In the genomic region with DNA sequence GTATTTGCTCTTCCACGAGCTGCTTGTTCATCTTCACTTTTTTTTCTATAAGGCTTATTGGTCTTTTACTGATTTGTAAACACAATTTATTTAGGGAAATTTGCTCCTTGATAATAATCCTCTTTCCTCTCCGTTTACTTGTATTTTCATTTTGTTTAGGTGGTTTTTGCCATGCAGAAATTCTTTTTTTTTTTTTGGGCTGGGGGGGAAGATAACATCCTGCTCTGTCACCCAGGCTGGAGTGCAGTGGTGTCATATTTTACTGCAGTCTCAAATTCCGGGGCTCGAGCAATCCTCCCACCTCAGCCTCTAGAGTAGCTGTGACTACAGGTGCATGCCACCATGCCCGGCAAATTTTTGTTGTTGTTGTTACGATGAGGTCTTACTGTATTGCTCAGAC, we compare ENCODE assay signal across 40 cellular contexts. TPM values are rescaled to one million over a fixed set of nuclear protein-coding genes. Genes with fewer than 3 reads are reported as not detected.
"Had no signal": no experiment of that assay in that cellular context is flagged by ENCODE, and none has a peak within 500 bp of the region (broad histone marks: within the 10 kb centered on the region; RNA-seq: fewer than 3 reads in every experiment).

No MANE protein-coding gene starts in this region.

- H3K36me3 Mint-ChIP-seq: activated CD4-positive, alpha-beta memory T cell treated with anti-CD3 and anti-CD28 coated beads for 36 hours; activated naive CD4-positive, alpha-beta T cell treated with anti-CD3 and anti-CD28 coated beads, Interleukin-2, amount 50 U/mL, for 72 hours; activated naive CD8-positive, alpha-beta T cell treated with anti-CD3 and anti-CD28 coated beads for 36 hours; brain had no signal

- H3K9me3 ChIP-seq: adrenal gland had no signal

- H3K27ac ChIP-seq: adrenal gland, cardiac muscle cell, VCaP had no signal

- H3K4me3 Mint-ChIP-seq: activated B cell treated with CpG ODN at 0.5 μM for 24 hours; activated CD4-positive, alpha-beta memory T cell treated with anti-CD3 and anti-CD28 coated beads for 36 hours; activated CD4-positive, alpha-beta T cell treated with anti-CD3 and anti-CD28 coated beads, Interleukin-2, amount 10 ng/mL, durations not matched to agents 24 days and 14 days; activated CD8-positive, alpha-beta T cell treated with anti-CD3 and anti-CD28 coated beads for 36 hours; activated naive CD4-positive, alpha-beta T cell treated with anti-CD3 and anti-CD28 coated beads for 36 hours; activated naive CD8-positive, alpha-beta T cell treated with anti-CD3 and anti-CD28 coated beads for 36 hours; activated T-cell treated with anti-CD3 and anti-CD28 coated beads, Interleukin-2, amount 50 U/mL, for 4 hours; activated T-cell treated with anti-CD3 and anti-CD28 coated beads, Interleukin-2, amount 50 U/mL, for 72 hours; activated T-helper 1 cell treated with anti-CD3 and anti-CD28 coated beads, Interleukin-12 subunit alpha, Interleukin-12 subunit beta, Interleukin-2, Interleukin-4 antibody, amounts not matched to agents 30 ng/mL and 10 ng/mL and 1 ng/mL, durations not matched to agents 14 hours and 24 hours and 36 hours; activated T-helper 17 cell treated with anti-CD3 and anti-CD28 coated beads, Interleukin-2, amount 50 U/mL, for 72 hours; brain; central memory CD8-positive, alpha-beta T cell; T-helper 1 cell treated with Interleukin-12 subunit alpha and Interleukin-12 subunit beta and Interleukin-4 antibody, amounts not matched to agents 30 μg/mL and 1 μg/mL, for 36 hours; T-helper 2 cell treated with Interferon-gamma antibody and Interleukin-4, amounts not matched to agents 5 μg/mL and 100 μg/mL, for 36 hours had no signal

- H3K27me3 Mint-ChIP-seq: activated B cell treated with CpG ODN at 0.5 μM for 24 hours; activated CD4-positive, alpha-beta memory T cell treated with anti-CD3 and anti-CD28 coated beads for 36 hours; activated CD8-positive, alpha-beta T cell treated with anti-CD3 and anti-CD28 coated beads for 36 hours; activated naive CD8-positive, alpha-beta T cell treated with anti-CD3 and anti-CD28 coated beads for 36 hours; activated T-helper 17 cell treated with anti-CD3 and anti-CD28 coated beads, Interleukin-2, amount 50 U/mL, for 72 hours; central memory CD8-positive, alpha-beta T cell had no signal

- H3K4me3 ChIP-seq: adrenal gland, cardiac muscle cell had no signal

- H3K27ac Mint-ChIP-seq: activated B cell treated with CpG ODN at 0.5 μM for 24 hours; activated CD4-positive, alpha-beta memory T cell treated with anti-CD3 and anti-CD28 coated beads for 36 hours; activated CD4-positive, alpha-beta T cell treated with anti-CD3 and anti-CD28 coated beads, Interleukin-2, amount 10 ng/mL, durations not matched to agents 24 days and 14 days; activated CD8-positive, alpha-beta T cell treated with anti-CD3 and anti-CD28 coated beads for 36 hours; activated naive CD4-positive, alpha-beta T cell treated with anti-CD3 and anti-CD28 coated beads for 36 hours; activated naive CD4-positive, alpha-beta T cell treated with anti-CD3 and anti-CD28 coated beads, Interleukin-2, amount 50 U/mL, for 72 hours; activated naive CD8-positive, alpha-beta T cell treated with anti-CD3 and anti-CD28 coated beads for 36 hours; activated T-cell treated with anti-CD3 and anti-CD28 coated beads, Interleukin-2, amount 50 U/mL, for 72 hours; activated T-helper 1 cell treated with anti-CD3 and anti-CD28 coated beads, Interleukin-12 subunit alpha, Interleukin-12 subunit beta, Interleukin-2, Interleukin-4 antibody, amounts not matched to agents 30 ng/mL and 10 ng/mL and 1 ng/mL, durations not matched to agents 14 hours and 24 hours and 36 hours; activated T-helper 17 cell treated with anti-CD3 and anti-CD28 coated beads, Interleukin-2, amount 50 U/mL, for 72 hours; brain; T-helper 1 cell treated with Interleukin-12 subunit alpha and Interleukin-12 subunit beta and Interleukin-4 antibody, amounts not matched to agents 30 μg/mL and 1 μg/mL, for 36 hours; T-helper 2 cell treated with Interferon-gamma antibody and Interleukin-4, amounts not matched to agents 5 μg/mL and 100 μg/mL, for 36 hours had no signal

- FAIRE-seq: bronchial epithelial cell, TTC549 had no signal

- DNase-seq: activated B cell treated with CpG ODN at 0.5 μM for 24 hours; activated CD4-positive, alpha-beta memory T cell treated with anti-CD3 and anti-CD28 coated beads for 36 hours; activated CD4-positive, alpha-beta T cell treated with anti-CD3 and anti-CD28 coated beads for 4 hours; activated CD4-positive, alpha-beta T cell treated with anti-CD3 and anti-CD28 coated beads, Interleukin-2, amount 10 ng/mL, durations not matched to agents 24 days and 14 days; activated CD4-positive, alpha-beta T cell treated with anti-CD3 and anti-CD28 coated beads, Interleukin-2, amount 50 U/mL, for 1 hour; activated CD4-positive, alpha-beta T cell treated with anti-CD3 and anti-CD28 coated beads, Interleukin-2, amount 50 U/mL, for 4 hours; activated CD4-positive, CD25-positive, alpha-beta regulatory T cell treated with anti-CD3 and anti-CD28 coated beads, Interleukin-2, amount 50 U/mL, for 72 hours; activated CD8-positive, alpha-beta memory T cell treated with anti-CD3 and anti-CD28 coated beads, Interleukin-2, amount 50 U/mL, for 4 hours; activated CD8-positive, alpha-beta T cell treated with anti-CD3 and anti-CD28 coated beads for 36 hours; activated effector memory CD4-positive, alpha-beta T cell treated with anti-CD3 and anti-CD28 coated beads, Interleukin-2, amount 50 U/mL, for 16 hours; activated gamma-delta T cell treated with Interleukin-2 at 50 U/mL for 16 hours; activated naive CD4-positive, alpha-beta T cell; activated naive CD4-positive, alpha-beta T cell treated with anti-CD3 and anti-CD28 coated beads for 36 hours; activated naive CD4-positive, alpha-beta T cell treated with anti-CD3 and anti-CD28 coated beads, Interleukin-2, amount 50 U/mL, for 16 hours; activated naive CD8-positive, alpha-beta T cell treated with anti-CD3 and anti-CD28 coated beads for 36 hours; activated T-cell treated with anti-CD3 and anti-CD28 coated beads for 4 hours; activated T-cell treated with anti-CD3 and anti-CD28 coated beads, Interleukin-2, amount 50 U/mL, for 1 hour; activated T-cell treated with anti-CD3 and anti-CD28 coated beads, Interleukin-2, amount 50 U/mL, for 4 hours; activated T-cell treated with anti-CD3 and anti-CD28 coated beads, Interleukin-2, amount 50 U/mL, for 72 hours; adrenal gland; amniotic stem cell; aorta; caudate nucleus; cerebellar nuclear complex; T-helper 1 cell; T-helper 2 cell; T-helper 9 cell had no signal

- H3K36me3 ChIP-seq: adrenal gland, cardiac muscle cell had no signal

- H3K4me1 Mint-ChIP-seq: activated B cell treated with CpG ODN at 0.5 μM for 24 hours; activated CD4-positive, alpha-beta T cell treated with anti-CD3 and anti-CD28 coated beads, Interleukin-2, amount 10 ng/mL, durations not matched to agents 24 days and 14 days; activated naive CD8-positive, alpha-beta T cell treated with anti-CD3 and anti-CD28 coated beads for 36 hours; activated T-helper 17 cell treated with anti-CD3 and anti-CD28 coated beads, Interleukin-2, amount 50 U/mL, for 72 hours; central memory CD8-positive, alpha-beta T cell had no signal

- H3K9me3 Mint-ChIP-seq: activated B cell treated with CpG ODN at 0.5 μM for 24 hours; activated CD4-positive, alpha-beta memory T cell treated with anti-CD3 and anti-CD28 coated beads for 36 hours; activated CD4-positive, alpha-beta T cell treated with anti-CD3 and anti-CD28 coated beads, Interleukin-2, amount 10 ng/mL, durations not matched to agents 24 days and 14 days; activated CD8-positive, alpha-beta T cell treated with anti-CD3 and anti-CD28 coated beads for 36 hours; activated naive CD4-positive, alpha-beta T cell treated with anti-CD3 and anti-CD28 coated beads for 36 hours; activated naive CD4-positive, alpha-beta T cell treated with anti-CD3 and anti-CD28 coated beads, Interleukin-2, amount 50 U/mL, for 72 hours; activated naive CD8-positive, alpha-beta T cell treated with anti-CD3 and anti-CD28 coated beads for 36 hours; activated T-cell treated with anti-CD3 and anti-CD28 coated beads, Interleukin-2, amount 50 U/mL, for 4 hours; activated T-cell treated with anti-CD3 and anti-CD28 coated beads, Interleukin-2, amount 50 U/mL, for 72 hours; activated T-helper 1 cell treated with anti-CD3 and anti-CD28 coated beads, Interleukin-12 subunit alpha, Interleukin-12 subunit beta, Interleukin-2, Interleukin-4 antibody, amounts not matched to agents 30 ng/mL and 10 ng/mL and 1 ng/mL, durations not matched to agents 14 hours and 24 hours and 36 hours; activated T-helper 17 cell treated with anti-CD3 and anti-CD28 coated beads, Interleukin-2, amount 50 U/mL, for 72 hours; brain; central memory CD8-positive, alpha-beta T cell; T-helper 1 cell treated with Interleukin-12 subunit alpha and Interleukin-12 subunit beta and Interleukin-4 antibody, amounts not matched to agents 30 μg/mL and 1 μg/mL, for 36 hours; T-helper 2 cell treated with Interferon-gamma antibody and Interleukin-4, amounts not matched to agents 5 μg/mL and 100 μg/mL, for 36 hours had no signal

- H3K4me1 ChIP-seq: adrenal gland had no signal

- H3K27me3 ChIP-seq: adrenal gland, cardiac muscle cell had no signal

- ATAC-seq: activated CD8-positive, alpha-beta T cell treated with anti-CD3 and anti-CD28 coated beads for 36 hours; activated naive CD4-positive, alpha-beta T cell treated with anti-CD3 and anti-CD28 coated beads, Interleukin-2, amount 50 U/mL, for 72 hours; activated T-cell treated with anti-CD3 and anti-CD28 coated beads, Interleukin-2, amount 50 U/mL, for 4 hours; activated T-cell treated with anti-CD3 and anti-CD28 coated beads, Interleukin-2, amount 50 U/mL, for 72 hours; activated T-helper 17 cell treated with anti-CD3 and anti-CD28 coated beads, Interleukin-2, amount 50 U/mL, for 72 hours had no signal

RNA-seq across cellular contexts. Expression of a gene that starts 31.6 kb away (rescaled TPM):
- total RNA-seq: activated B cell treated with CpG ODN at 0.5 μM for 24 hours; activated CD4-positive, alpha-beta memory T cell treated with anti-CD3 and anti-CD28 coated beads for 36 hours; activated CD4-positive, alpha-beta T cell treated with anti-CD3 and anti-CD28 coated beads, Interleukin-2, amount 10 ng/mL, durations not matched to agents 24 days and 14 days; activated CD8-positive, alpha-beta memory T cell treated with anti-CD3 and anti-CD28 coated beads for 36 hours; activated CD8-positive, alpha-beta T cell treated with anti-CD3 and anti-CD28 coated beads for 36 hours; activated naive CD4-positive, alpha-beta T cell treated with anti-CD3 and anti-CD28 coated beads for 36 hours; activated naive CD4-positive, alpha-beta T cell treated with anti-CD3 and anti-CD28 coated beads, Interleukin-2, amount 50 U/mL, for 72 hours; activated naive CD8-positive, alpha-beta T cell treated with anti-CD3 and anti-CD28 coated beads for 36 hours; activated T-cell treated with anti-CD3 and anti-CD28 coated beads, Interleukin-2, amount 50 U/mL, for 4 hours; activated T-cell treated with anti-CD3 and anti-CD28 coated beads, Interleukin-2, amount 50 U/mL, for 72 hours; activated T-helper 1 cell treated with anti-CD3 and anti-CD28 coated beads, Interleukin-12 subunit alpha, Interleukin-12 subunit beta, Interleukin-2, Interleukin-4 antibody, amounts not matched to agents 30 ng/mL and 10 ng/mL and 1 ng/mL, durations not matched to agents 14 hours and 24 hours and 36 hours; activated T-helper 17 cell treated with anti-CD3 and anti-CD28 coated beads, Interleukin-2, amount 50 U/mL, for 72 hours; adrenal gland; aorta; bronchial epithelial cell; cardiac muscle cell; chondrocyte had no signal
- polyA plus RNA-seq: adrenal gland, aorta had no signal
